29 cellular contexts compared by ENCODE assay signal in the genomic region with DNA sequence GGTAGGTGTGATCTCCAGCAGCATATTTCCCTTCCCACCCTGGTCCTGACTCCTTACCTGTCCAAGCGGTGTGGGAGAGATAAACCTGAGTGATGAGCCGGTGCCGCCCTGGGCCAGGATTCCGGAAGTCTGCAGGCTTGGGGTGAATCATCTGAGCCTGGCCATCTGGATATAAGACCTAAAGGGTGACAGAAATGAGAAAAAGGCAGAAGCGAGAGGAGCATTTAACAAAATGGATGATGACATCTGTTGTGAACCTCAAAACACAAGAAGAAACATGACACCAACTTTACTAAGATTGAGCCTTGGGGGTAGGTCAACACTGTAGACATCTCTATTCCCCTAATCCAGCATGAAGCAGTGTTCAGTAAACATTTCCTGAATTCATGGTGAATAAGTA.
DNase-seq lines count a peak whose midpoint lies in the region; TF ChIP-seq lines count a peak whose summit lies in the region.
"Had no signal": no experiment of that assay in that cellular context is flagged by ENCODE, and none has a peak within 500 bp of the region (broad histone marks: within the 10 kb centered on the region; RNA-seq: fewer than 3 reads in every experiment).

No MANE protein-coding gene starts in this region.

- no peak for TF ChIP-seq CTCF in HFFc6 (IDR thresholded peaks at IDR 0.05)
- no peak for TF ChIP-seq CTCF in WERI-Rb-1 (IDR thresholded peaks at IDR 0.05; ENCODE audit: low read depth, low read length)
- no peak for TF ChIP-seq CTCF in neutrophil (IDR thresholded peaks at IDR 0.05)

- H3K36me3 ChIP-seq in WERI-Rb-1: peaks cover 34% of the 10 kb centered on the region
- peaks cover 58% of the 10 kb centered on the region for H3K36me3 ChIP-seq in neutrophil

- peak overlapping the region; percentile 64; the same call in 1 of the 2 replicates for H3K27ac Mint-ChIP-seq in HFFc6
- no peak overlapping the region for H3K27ac Mint-ChIP-seq in activated CD4-positive, alpha-beta T cell treated with anti-CD3 and anti-CD28 coated beads, Interleukin-2, amount 10 ng/mL, durations not matched to agents 7 days and 5 days
- H3K27ac Mint-ChIP-seq: activated CD4-positive, alpha-beta T cell treated with anti-CD3 and anti-CD28 coated beads for 36 hours; natural killer cell; stimulated activated effector memory CD8-positive, alpha-beta T cell treated with anti-CD3 and anti-CD28 coated beads, Interleukin-12 subunit alpha, Interleukin-12 subunit beta, amount 100 ng/mL, for 72 hours had no signal

- CTCF ChIA-PET in activated CD4-positive, alpha-beta T cell treated with anti-CD3 and anti-CD28 coated beads, Interleukin-2, amount 10 ng/mL, durations not matched to agents 7 days and 5 days (lab: Charles Lee): no interaction called here

- no peak overlapping the region for H3K4me3 ChIP-seq in WERI-Rb-1 (ENCODE audit: low read depth, low read length)
- no peak overlapping the region for H3K4me3 ChIP-seq in neutrophil (ENCODE audit: low read depth in 1 of 2, low read length in 1 of 2)
- H3K4me3 ChIP-seq: adrenal gland, breast epithelium, MG63, pancreas, SK-N-MC, upper lobe of right lung had no signal

- H3K27me3 ChIP-seq in WERI-Rb-1 (ENCODE audit: insufficient read depth, low read depth, severe bottlenecking): no peaks in the 10 kb centered on the region
- H3K27me3 ChIP-seq in neutrophil: no peaks in the 10 kb centered on the region
- H3K27me3 ChIP-seq: adrenal gland, breast epithelium, MG63, pancreas, upper lobe of right lung had no signal

- H3K9me3 Mint-ChIP-seq in HFFc6: no peaks in the 10 kb centered on the region
- no peaks in the 10 kb centered on the region for H3K9me3 Mint-ChIP-seq in activated CD4-positive, alpha-beta T cell treated with anti-CD3 and anti-CD28 coated beads, Interleukin-2, amount 10 ng/mL, durations not matched to agents 7 days and 5 days
- H3K9me3 Mint-ChIP-seq: natural killer cell; stimulated activated effector memory CD8-positive, alpha-beta T cell treated with anti-CD3 and anti-CD28 coated beads, Interleukin-12 subunit alpha, Interleukin-12 subunit beta, amount 100 ng/mL, for 72 hours had no signal

- H3K4me3 Mint-ChIP-seq in HFFc6: no peak overlapping the region
- H3K4me3 Mint-ChIP-seq in activated CD4-positive, alpha-beta T cell treated with anti-CD3 and anti-CD28 coated beads, Interleukin-2, amount 10 ng/mL, durations not matched to agents 7 days and 5 days: no peak overlapping the region
- H3K4me3 Mint-ChIP-seq: activated CD4-positive, alpha-beta T cell treated with anti-CD3 and anti-CD28 coated beads for 36 hours; natural killer cell; stimulated activated effector memory CD8-positive, alpha-beta T cell treated with anti-CD3 and anti-CD28 coated beads, Interleukin-12 subunit alpha, Interleukin-12 subunit beta, amount 100 ng/mL, for 72 hours had no signal

- DNase-seq in AG20443 (ENCODE audit: low spot score) (peak; percentile 16), HFFc6 (no peak), WERI-Rb-1 (peak; percentile 81), amygdala (lab: John Stamatoyannopoulos, UW) (no peak), NCI-H146 (lab: John Stamatoyannopoulos, UW) (no peak)
- no peak for DNase-seq in activated CD4-positive, alpha-beta T cell treated with anti-CD3 and anti-CD28 coated beads, Interleukin-2, amount 10 ng/mL, durations not matched to agents 7 days and 5 days
- DNase-seq in activated naive CD4-positive, alpha-beta T cell treated with anti-CD3 and anti-CD28 coated beads, Interleukin-2, amount 50 U/mL, for 16 hours: no peak
- DNase-seq: activated CD4-positive, alpha-beta T cell treated with anti-CD3 and anti-CD28 coated beads for 36 hours; activated CD8-positive, alpha-beta memory T cell treated with anti-CD3 and anti-CD28 coated beads for 24 hours; effector CD4-positive, alpha-beta T cell; H7; MG63; natural killer cell; NCI-H1105 treated with DMSO at 0.1 percent for 48 hours; NCI-H2029; NCI-H82; pancreas; right cardiac atrium; stimulated activated CD4-positive, alpha-beta T cell treated with anti-CD3 and anti-CD28 coated beads, Interleukin-4, amount 100 ng/mL, for 24 hours; substantia nigra; T-helper 2 cell; upper lobe of right lung had no signal

- H3K9me3 ChIP-seq in WERI-Rb-1 (ENCODE audit: severe bottlenecking): no peaks in the 10 kb centered on the region
- no peaks in the 10 kb centered on the region for H3K9me3 ChIP-seq in neutrophil
- H3K9me3 ChIP-seq: adrenal gland, breast epithelium, MG63, pancreas, upper lobe of right lung had no signal

- H3K27ac ChIP-seq in WERI-Rb-1: peak overlapping the region; percentile 67
- peak overlapping the region; percentile 70 for H3K27ac ChIP-seq in neutrophil
- H3K27ac ChIP-seq: adrenal gland, breast epithelium, epithelial cell of prostate, pancreas, RWPE1, SK-N-MC, upper lobe of right lung had no signal

- POLR2A ChIA-PET in activated CD4-positive, alpha-beta T cell treated with anti-CD3 and anti-CD28 coated beads, Interleukin-2, amount 10 ng/mL, durations not matched to agents 7 days and 5 days (lab: Charles Lee): no interaction called here

- H3K36me3 Mint-ChIP-seq in HFFc6 (ENCODE audit: low read depth): peaks cover 13% of the 10 kb centered on the region; the same call in 1 of the 2 replicates
- peaks cover 49% of the 10 kb centered on the region for H3K36me3 Mint-ChIP-seq in activated CD4-positive, alpha-beta T cell treated with anti-CD3 and anti-CD28 coated beads, Interleukin-2, amount 10 ng/mL, durations not matched to agents 7 days and 5 days (ENCODE audit: low read depth)

- H3K27me3 Mint-ChIP-seq in HFFc6 (ENCODE audit: insufficient read depth): no peaks in the 10 kb centered on the region
- no peaks in the 10 kb centered on the region for H3K27me3 Mint-ChIP-seq in activated CD4-positive, alpha-beta T cell treated with anti-CD3 and anti-CD28 coated beads, Interleukin-2, amount 10 ng/mL, durations not matched to agents 7 days and 5 days
- H3K27me3 Mint-ChIP-seq: activated CD4-positive, alpha-beta T cell treated with anti-CD3 and anti-CD28 coated beads for 36 hours had no signal

- H3K4me1 Mint-ChIP-seq in HFFc6 (ENCODE audit: low read depth): peaks cover 31% of the 10 kb centered on the region
- peaks cover 13% of the 10 kb centered on the region for H3K4me1 Mint-ChIP-seq in activated CD4-positive, alpha-beta T cell treated with anti-CD3 and anti-CD28 coated beads, Interleukin-2, amount 10 ng/mL, durations not matched to agents 7 days and 5 days
- H3K4me1 Mint-ChIP-seq: activated CD4-positive, alpha-beta T cell treated with anti-CD3 and anti-CD28 coated beads for 36 hours had no signal

- H3K4me1 ChIP-seq in neutrophil (ENCODE audit: control insufficient read depth in 1 of 2, insufficient read depth in 1 of 2, low read depth in 1 of 2, low read length in 1 of 2): peaks cover 6 to 9% of the 10 kb centered on the region in 2 experiments
- H3K4me1 ChIP-seq: breast epithelium, pancreas had no signal

Comparison
In these comparisons a context has a peak if more than half of its experiments do, and no peak if none do; other contexts are left out.
1. DNase-seq: peak in AG20443 (single experiment) and WERI-Rb-1 (single experiment); none in HFFc6 (single experiment), activated CD4-positive, alpha-beta T cell treated with anti-CD3 and anti-CD28 coated beads, Interleukin-2, amount 10 ng/mL, durations not matched to agents 7 days and 5 days (single experiment), amygdala (0 of 56), NCI-H146 (single experiment) and activated naive CD4-positive, alpha-beta T cell treated with anti-CD3 and anti-CD28 coated beads, Interleukin-2, amount 50 U/mL, for 16 hours (single experiment).